28 cellular contexts compared by ENCODE assay signal in the genomic region with DNA sequence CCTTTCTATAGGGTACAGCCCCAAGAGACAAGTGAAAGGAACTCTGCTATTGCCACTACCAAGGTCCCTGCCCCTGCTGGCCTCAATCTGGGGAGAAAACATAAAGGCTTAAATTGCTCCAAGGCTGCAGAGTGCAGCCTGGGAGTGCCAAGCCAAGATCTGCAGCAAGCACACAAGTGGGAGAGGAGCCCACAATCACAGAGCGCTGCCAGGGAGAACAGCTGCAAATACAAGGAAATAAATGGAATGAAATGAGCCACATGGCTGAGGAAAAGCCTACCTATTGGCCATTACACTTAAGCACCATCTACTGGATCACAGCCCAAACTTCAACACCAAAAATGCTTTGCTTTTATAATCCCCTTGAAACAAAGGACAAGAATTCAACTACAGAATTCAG.
"Had no signal": no experiment of that assay in that cellular context is flagged by ENCODE, and none has a peak within 500 bp of the region (broad histone marks: within the 10 kb centered on the region; RNA-seq: fewer than 3 reads in every experiment).

No MANE protein-coding gene starts in this region.

- H3K4me1 ChIP-seq: ascending aorta, esophagus muscularis mucosa, foreskin keratinocyte, gastrocnemius medialis, heart left ventricle had no signal

- H3K4me3 ChIP-seq: ascending aorta, esophagus muscularis mucosa, gastrocnemius medialis, heart left ventricle had no signal

- H3K27me3 ChIP-seq: ascending aorta, brain microvascular endothelial cell, esophagus muscularis mucosa, foreskin keratinocyte, gastrocnemius medialis, heart left ventricle had no signal

- H3K9me3 ChIP-seq: esophagus muscularis mucosa, gastrocnemius medialis had no signal

- H3K36me3 ChIP-seq: ascending aorta, brain microvascular endothelial cell, esophagus muscularis mucosa, gastrocnemius medialis, heart left ventricle, WERI-Rb-1 had no signal

- ATAC-seq: activated CD4-positive, CD25-positive, alpha-beta regulatory T cell treated with anti-CD3 and anti-CD28 coated beads, Interleukin-2, amount 50 U/mL, for 24 hours; activated CD8-positive, alpha-beta T cell treated with anti-CD3 and anti-CD28 coated beads for 36 hours; activated naive CD4-positive, alpha-beta T cell treated with anti-CD3 and anti-CD28 coated beads, Interleukin-2, amount 50 U/mL, for 72 hours; foreskin keratinocyte; gastrocnemius medialis; heart left ventricle; T-helper 17 cell had no signal

- H3K27ac ChIP-seq: ascending aorta, brain microvascular endothelial cell, esophagus muscularis mucosa, foreskin keratinocyte, gastrocnemius medialis, heart left ventricle, WERI-Rb-1 had no signal

- DNase-seq: activated B cell treated with CpG ODN at 0.5 μM for 24 hours; activated CD4-positive, alpha-beta T cell treated with anti-CD3 and anti-CD28 coated beads for 48 hours; activated CD4-positive, alpha-beta T cell treated with anti-CD3 and anti-CD28 coated beads, Interleukin-2, amount 50 U/mL, for 1 hour; activated CD4-positive, alpha-beta T cell treated with anti-CD3 and anti-CD28 coated beads, Interleukin-2, amount 50 U/mL, for 48 hours; activated CD8-positive, alpha-beta memory T cell treated with anti-CD3 and anti-CD28 coated beads for 24 hours; activated CD8-positive, alpha-beta T cell treated with anti-CD3 and anti-CD28 coated beads for 36 hours; activated effector memory CD4-positive, alpha-beta T cell treated with anti-CD3 and anti-CD28 coated beads, Interleukin-2, amount 50 U/mL, for 16 hours; activated naive CD4-positive, alpha-beta T cell treated with anti-CD3 and anti-CD28 coated beads for 36 hours; activated naive CD8-positive, alpha-beta T cell treated with anti-CD3 and anti-CD28 coated beads, Interleukin-2, amount 10 ng/mL, durations not matched to agents 7 days and 5 days; activated T-cell treated with anti-CD3 and anti-CD28 coated beads, Interleukin-2, amount 50 U/mL, for 48 hours; brain microvascular endothelial cell; cortex of kidney; dermis blood vessel endothelial cell; effector CD8-positive, alpha-beta T cell; endodermal cell; erythroblast; foreskin keratinocyte; gastrocnemius medialis; glutamatergic neuron; heart left ventricle; T-helper 1 cell; T-helper 17 cell; T1000; WERI-Rb-1 had no signal
